Comparison of ENCODE assay signal across 8 cellular contexts in genomic region chr9:6703898-6704639, GRCh38. TPM values are rescaled to one million over a fixed set of nuclear protein-coding genes. Genes with fewer than 3 reads are reported as not detected.
DNase-seq lines count a peak whose midpoint lies in the region; ATAC-seq, FAIRE-seq and TF ChIP-seq lines count a peak whose summit lies in the region.

No MANE protein-coding gene starts in this region.

- H3K27ac Mint-ChIP-seq in IgD-negative memory B cell = peak overlapping the region; percentile 96 to 99 (median 96)

- H3K27me3 ChIP-seq in testis = no peaks in the 10 kb centered on the region

- WGBS in testis, 2 donors = 1 to 3% methylated on average over 8 to 31 of the region's 57 CpGs

- TF ChIP-seq CTCF in D721Med (IDR thresholded peaks at IDR 0.05; ENCODE audit: insufficient read depth, missing control alignments) (no peak), testis (IDR thresholded peaks at IDR 0.05) (no peak)

- H3K36me3 ChIP-seq in testis (ENCODE audit: low read depth, missing control alignments) = no peaks in the 10 kb centered on the region

- H3K4me3 ChIP-seq in testis = peak overlapping the region; percentile 48 to 66

- DNase-seq in D721Med (ENCODE audit: insufficient read length, low spot score) (peak; percentile 91), RPMI7951 (ENCODE audit: low read depth) (peak; percentile 74), frontal cortex (ENCODE audit: low spot score in 2 of 2) (peak; percentile 84 to 89), nucleus accumbens (lab: John Stamatoyannopoulos, UW) (peak; percentile 20 to 93 (median 82)), testis (peak; percentile 88)
- peak; percentile 79 for DNase-seq in activated effector memory CD4-positive, alpha-beta T cell treated with Interleukin-2 at 50 U/mL for 16 hours

- H3K36me3 Mint-ChIP-seq in IgD-negative memory B cell = no peaks in the 10 kb centered on the region

- H3K9me3 Mint-ChIP-seq in IgD-negative memory B cell = peaks cover 0 to 3% (median 2%) of the 10 kb centered on the region in 3 donors

- intact Hi-C loops in testis (cut with DNase I; ENCODE audit: low total_unique reads) = no loop called here

- H3K4me1 Mint-ChIP-seq in IgD-negative memory B cell = peaks cover 12 to 22% (median 12%) of the 10 kb centered on the region in 3 donors

- no peaks in the 10 kb centered on the region for H3K4me1 ChIP-seq in testis

- H3K4me3 Mint-ChIP-seq in IgD-negative memory B cell = peak overlapping the region; percentile 94 to 98 (median 94)

- peak; percentile 82 for ATAC-seq in GM21447 (IDR thresholded peaks at IDR 0.05; ENCODE audit: unreplicated experiment)

- H3K27me3 Mint-ChIP-seq in IgD-negative memory B cell = no peaks in the 10 kb centered on the region

- FAIRE-seq in D721Med (lab: Jason Lieb, UNC) = no peak
- no peak for FAIRE-seq in frontal cortex (lab: Jason Lieb, UNC)

- H3K27ac ChIP-seq in testis = peak overlapping the region; percentile 68 to 86

- H3K9me3 ChIP-seq in testis = no peaks in the 10 kb centered on the region

- no peak for TF ChIP-seq POLR2A in testis (IDR thresholded peaks at IDR 0.05)

RNA-seq across cellular contexts. Expression of gene KDM4C, which starts 53.7 kb away (rescaled TPM):
- 31.6 TPM for polyA plus RNA-seq in IgD-negative memory B cell
- 10.7 and 11.1 TPM in 2 replicates for total RNA-seq in RPMI7951 (2014; rRNA removed; shearing (Covaris generic))
- total RNA-seq in frontal cortex = 43.2 TPM
- 10 to 100 TPM; 48.8 to 58.8 TPM for total RNA-seq in testis
- 16.7 TPM for polyA plus RNA-seq in testis (ENCODE audit: insufficient read depth, low read depth, low replicate concordance)

RNA-seq across cellular contexts. Expression of gene GLDC, which starts 58.5 kb away (rescaled TPM):
- polyA plus RNA-seq in IgD-negative memory B cell = 1.0 TPM
- 2.0 and 2.4 TPM in 2 replicates for total RNA-seq in RPMI7951 (2014; rRNA removed; shearing (Covaris generic))
- total RNA-seq in frontal cortex = 13.5 TPM
- 10 to 100 TPM; 11.4 to 12.3 TPM for total RNA-seq in testis
- polyA plus RNA-seq in testis (ENCODE audit: insufficient read depth, low read depth, low replicate concordance) = 12.2 TPM

Comparison
In these comparisons a context has a peak if more than half of its experiments do, and no peak if none do; other contexts are left out.
1. Peak in every context shown above with its lines: DNase-seq, ATAC-seq, H3K4me3 ChIP-seq and H3K27ac ChIP-seq.